ENCODE assay signal across 8 cellular contexts in genomic region chr1:229624906-229625871, GRCh38. TPM values are rescaled to one million over a fixed set of nuclear protein-coding genes. Genes with fewer than 3 reads are reported as not detected.
DNase-seq lines count a peak whose midpoint lies in the region; ATAC-seq and TF ChIP-seq lines count a peak whose summit lies in the region.

No MANE protein-coding gene starts in this region.

- H3K27ac Mint-ChIP-seq in activated CD8-positive, alpha-beta memory T cell treated with anti-CD3 and anti-CD28 coated beads, Interleukin-2, amount 10 ng/mL, durations not matched to agents 7 days and 5 days: peak overlapping the region; percentile 89
- H3K27ac Mint-ChIP-seq in endothelial cell (ENCODE audit: unreplicated experiment): peak overlapping the region; percentile 76

- peaks cover 46% of the 10 kb centered on the region for H3K4me1 Mint-ChIP-seq in activated CD8-positive, alpha-beta memory T cell treated with anti-CD3 and anti-CD28 coated beads, Interleukin-2, amount 10 ng/mL, durations not matched to agents 7 days and 5 days
- peaks cover 37% of the 10 kb centered on the region for H3K4me1 Mint-ChIP-seq in endothelial cell (ENCODE audit: unreplicated experiment)

- peak overlapping the region; percentile 66 for H3K4me3 ChIP-seq in AG09309 (ENCODE audit: control insufficient read depth, low read depth, low read length)
- H3K4me3 ChIP-seq in mucosa of descending colon: peak overlapping the region; percentile 90

- peak overlapping the region; percentile 88 for H3K4me3 Mint-ChIP-seq in activated CD8-positive, alpha-beta memory T cell treated with anti-CD3 and anti-CD28 coated beads, Interleukin-2, amount 10 ng/mL, durations not matched to agents 7 days and 5 days
- peak overlapping the region; percentile 97 for H3K4me3 Mint-ChIP-seq in endothelial cell (ENCODE audit: unreplicated experiment)

- no peaks in the 10 kb centered on the region for H3K9me3 Mint-ChIP-seq in activated CD8-positive, alpha-beta memory T cell treated with anti-CD3 and anti-CD28 coated beads, Interleukin-2, amount 10 ng/mL, durations not matched to agents 7 days and 5 days (ENCODE audit: low read depth)
- no peaks in the 10 kb centered on the region for H3K9me3 Mint-ChIP-seq in endothelial cell (ENCODE audit: unreplicated experiment)

- CTCF ChIA-PET in activated CD8-positive, alpha-beta memory T cell treated with anti-CD3 and anti-CD28 coated beads, Interleukin-2, amount 10 ng/mL, durations not matched to agents 7 days and 5 days (lab: Charles Lee): interaction anchor here (0.6 to 4.0 kb wide), 3 partner anchors 10 to 67 kb away, joined by 3 to 19 read pairs (median 3); partner anchors contain the start of gene ABCB10

- DNase-seq in AG09309 (ENCODE audit: low read depth) (no peak), NCI-H748 treated with DMSO at 0.1 percent for 48 hours (lab: John Stamatoyannopoulos, UW) (peak; percentile 22), endothelial cell (ENCODE audit: low spot score) (peak; percentile 47), mucosa of descending colon (peak; percentile 62 to 81 (median 81))
- peak; percentile 58 for DNase-seq in activated CD8-positive, alpha-beta memory T cell treated with anti-CD3 and anti-CD28 coated beads, Interleukin-2, amount 10 ng/mL, durations not matched to agents 7 days and 5 days
- DNase-seq in stimulated activated CD8-positive, alpha-beta memory T cell treated with anti-CD3 and anti-CD28 coated beads, Interleukin-4, amount 100 ng/mL, for 4 hours (ENCODE audit: low read depth in 2 of 2, low spot score in 1 of 2): peak; percentile 17 to 23

- intact Hi-C loops in mucosa of descending colon (cut with DNase I, micrococcal nuclease): loop anchor here in 1 of 2 donors (10.0 kb wide), 1 partner anchor 70 kb away; the partner anchor contains the start of gene ABCB10

- no peak for TF ChIP-seq CTCF in AG09309 (IDR thresholded peaks at IDR 0.05; ENCODE audit: control insufficient read depth, insufficient read depth, low read depth, low read length, missing control alignments)
- TF ChIP-seq CTCF in endothelial cell (IDR thresholded peaks at IDR 0.05; ENCODE audit: unreplicated experiment): no peak
- no peak for TF ChIP-seq CTCF in mucosa of descending colon (IDR thresholded peaks at IDR 0.05)

- peak; percentile 44 for ATAC-seq in GM18907 (IDR thresholded peaks at IDR 0.05; ENCODE audit: unreplicated experiment)
- peak; percentile 34 for ATAC-seq in HG03139 (IDR thresholded peaks at IDR 0.05; ENCODE audit: unreplicated experiment)
- peak; percentile 42 for ATAC-seq in activated CD8-positive, alpha-beta memory T cell treated with anti-CD3 and anti-CD28 coated beads, Interleukin-2, amount 10 ng/mL, durations not matched to agents 7 days and 5 days
- ATAC-seq in mucosa of descending colon: peak; percentile 72

- H3K9me3 ChIP-seq in mucosa of descending colon: no peaks in the 10 kb centered on the region

- H3K4me1 ChIP-seq in mucosa of descending colon (ENCODE audit: low read depth): peaks cover 23% of the 10 kb centered on the region

- H3K27me3 Mint-ChIP-seq in activated CD8-positive, alpha-beta memory T cell treated with anti-CD3 and anti-CD28 coated beads, Interleukin-2, amount 10 ng/mL, durations not matched to agents 7 days and 5 days: no peaks in the 10 kb centered on the region
- peaks cover 5% of the 10 kb centered on the region for H3K27me3 Mint-ChIP-seq in endothelial cell (ENCODE audit: unreplicated experiment)

- no peaks in the 10 kb centered on the region for H3K36me3 ChIP-seq in mucosa of descending colon (ENCODE audit: low read depth)

- peaks cover 20% of the 10 kb centered on the region for H3K36me3 Mint-ChIP-seq in activated CD8-positive, alpha-beta memory T cell treated with anti-CD3 and anti-CD28 coated beads, Interleukin-2, amount 10 ng/mL, durations not matched to agents 7 days and 5 days
- peaks cover 7% of the 10 kb centered on the region for H3K36me3 Mint-ChIP-seq in endothelial cell (ENCODE audit: low read depth, unreplicated experiment)

RNA-seq across cellular contexts. Expression of gene TAF5L, which starts 0.7 kb away (rescaled TPM):
- total RNA-seq in activated CD8-positive, alpha-beta memory T cell treated with anti-CD3 and anti-CD28 coated beads, Interleukin-2, amount 10 ng/mL, durations not matched to agents 7 days and 5 days: 10 to 100 TPM; 24.9 to 29.7 TPM
- total RNA-seq in endothelial cell (ENCODE audit: unreplicated experiment) (25.3 TPM), mucosa of descending colon (10 to 100 TPM; 21.1 to 25.1 (median 23.4) TPM)

RNA-seq across cellular contexts. Expression of gene URB2, which starts 0.9 kb away (rescaled TPM):
- total RNA-seq in activated CD8-positive, alpha-beta memory T cell treated with anti-CD3 and anti-CD28 coated beads, Interleukin-2, amount 10 ng/mL, durations not matched to agents 7 days and 5 days: 10 to 100 TPM; 13.5 to 18.7 TPM
- total RNA-seq in endothelial cell (ENCODE audit: unreplicated experiment) (10.6 TPM), mucosa of descending colon (1 to 10 TPM; 5.5 to 8.3 (median 6.7) TPM)
